1 cellular context compared by ENCODE assay signal in the genomic region with DNA sequence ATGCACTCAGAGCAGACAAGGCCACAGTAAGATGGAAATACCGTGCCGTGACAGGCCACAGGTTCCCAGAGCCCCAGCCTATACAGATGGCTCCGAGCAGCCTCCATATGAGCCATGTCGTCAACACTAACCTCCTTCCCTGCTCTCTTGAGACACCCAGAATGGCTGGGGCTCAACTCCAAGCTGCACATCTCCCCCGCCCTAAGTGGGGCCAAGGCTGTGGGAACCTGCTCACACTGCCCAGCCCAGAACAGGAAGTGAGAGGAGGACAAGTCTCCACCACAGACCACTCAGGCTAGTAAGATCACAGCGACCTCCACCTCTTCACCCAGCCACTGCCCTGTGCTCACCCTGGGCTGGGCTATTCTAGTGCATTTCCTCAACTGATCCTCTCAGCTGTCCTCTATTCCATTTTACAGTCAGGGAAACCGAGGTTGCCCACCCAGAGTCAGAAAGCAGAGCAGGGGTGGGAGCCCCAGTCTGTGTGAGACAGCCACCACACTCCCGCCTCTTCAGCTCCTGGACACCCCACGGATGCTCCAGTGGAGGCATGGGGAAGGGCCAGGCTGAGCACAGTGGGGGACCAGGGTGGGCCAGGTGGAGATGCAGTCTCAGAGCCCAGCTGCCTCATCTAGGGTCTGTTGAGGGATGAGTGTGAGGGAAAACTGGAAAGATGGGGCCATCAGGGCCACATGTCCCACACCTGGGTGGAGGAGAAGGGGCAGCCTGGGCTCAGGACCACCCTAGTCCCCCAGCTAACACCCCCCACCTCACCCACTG.
TF ChIP-seq lines count a peak whose summit lies in the region.

No MANE protein-coding gene starts in this region.

TF ChIP-seq in GM12878, 131 proteins besides CTCF, POLR2A, EP300 and RAD21:
- TF ChIP-seq NRF1 (conservative IDR thresholded peaks at IDR 0.05; ENCODE audit: low read depth, low read length) (no peak), SPI1 (IDR thresholded peaks at IDR 0.05; ENCODE audit: borderline replicate concordance, insufficient read depth, low read depth, low read length) (peak; percentile 56), YBX1 (IDR thresholded peaks at IDR 0.05) (no peak), EED (IDR thresholded peaks at IDR 0.05; ENCODE audit: low read depth) (no peak), IKZF1 (conservative IDR thresholded peaks at IDR 0.05) (0 out of 2 replicates have a peak, but pooled peaks have one; percentile 15), SMAD5 (IDR thresholded peaks at IDR 0.05; ENCODE audit: low read depth) (no peak), DPF2 (IDR thresholded peaks at IDR 0.05) (peak; percentile 32), POU2F2 (IDR thresholded peaks at IDR 0.05; ENCODE audit: borderline replicate concordance, low read depth, low read length) (no peak), NR2F1 (conservative IDR thresholded peaks at IDR 0.05) (peak; percentile 16; the same call in 1 of the 2 replicates), HCFC1 (IDR thresholded peaks at IDR 0.05; ENCODE audit: low read length) (no peak), TAF1 (IDR thresholded peaks at IDR 0.05; ENCODE audit: borderline replicate concordance, low read depth, low read length) (no peak), SP1 (IDR thresholded peaks at IDR 0.05; ENCODE audit: low read depth, low read length) (no peak)
